28 cellular contexts compared by ENCODE assay signal in the genomic region with DNA sequence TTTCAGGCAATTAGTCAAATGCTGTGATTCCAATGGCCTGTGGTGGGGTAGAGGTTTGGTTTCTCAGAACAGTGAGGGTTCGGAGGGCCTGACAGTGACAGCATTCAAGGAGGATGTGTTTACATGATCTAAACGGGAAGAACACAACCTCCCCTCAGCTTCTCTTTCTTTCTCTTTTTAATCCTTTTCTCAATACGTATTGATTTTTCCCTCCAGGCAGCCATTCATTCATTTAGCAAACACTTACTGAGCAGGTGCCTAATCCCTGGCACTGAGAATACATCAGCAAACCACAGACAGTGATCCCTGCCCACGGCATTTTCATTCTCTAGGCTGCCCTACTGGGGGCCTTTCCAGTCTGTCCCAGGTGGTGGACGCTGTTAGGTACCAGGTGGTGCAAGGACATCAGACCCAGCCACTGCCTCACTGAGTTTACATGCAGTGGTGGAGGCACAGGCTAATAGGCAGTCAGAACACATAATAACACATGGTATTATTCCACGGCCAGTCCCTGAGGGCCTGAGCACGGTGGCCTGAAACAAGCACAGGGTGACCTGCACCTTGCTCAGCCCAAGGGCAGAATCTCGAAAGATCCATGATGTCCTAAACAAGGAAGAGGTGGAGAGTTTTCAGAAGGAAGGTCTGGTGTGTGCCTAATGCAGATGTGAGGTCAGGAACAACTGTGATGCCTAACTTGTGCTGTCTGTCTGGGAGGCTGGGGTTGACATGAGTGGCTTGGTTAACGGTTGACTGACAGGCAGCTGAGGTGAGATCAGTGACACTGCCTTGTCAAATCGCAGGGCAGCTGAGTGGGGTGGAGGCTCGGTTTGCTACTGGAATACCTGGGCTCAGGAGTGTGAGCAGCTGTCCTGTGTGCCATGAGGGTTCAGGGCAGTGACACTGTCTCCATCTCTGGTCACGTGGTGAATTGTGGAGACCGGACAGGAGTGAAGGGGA.
DNase-seq lines count a peak whose midpoint lies in the region; ATAC-seq, FAIRE-seq and TF ChIP-seq lines count a peak whose summit lies in the region.
"Had no signal": no experiment of that assay in that cellular context is flagged by ENCODE, and none has a peak within 500 bp of the region (broad histone marks: within the 10 kb centered on the region; RNA-seq: fewer than 3 reads in every experiment).

No MANE protein-coding gene starts in this region.

- no peaks in the 10 kb centered on the region for H3K27me3 Mint-ChIP-seq in glutamatergic neuron (ENCODE audit: unreplicated experiment)
- peaks cover 0 to 2% of the 10 kb centered on the region in 2 donors for H3K27me3 Mint-ChIP-seq in CD8-positive, alpha-beta memory T cell
- H3K27me3 Mint-ChIP-seq: activated CD4-positive, alpha-beta T cell treated with anti-CD3 and anti-CD28 coated beads, Interleukin-2, amount 10 ng/mL, durations not matched to agents 24 days and 14 days; effector memory CD8-positive, alpha-beta T cell had no signal

- H3K27ac ChIP-seq in CD8-positive, alpha-beta memory T cell (ENCODE audit: low read depth, low read length): no peak overlapping the region
- H3K27ac ChIP-seq: BLaER1, breast epithelium, colonic mucosa, foreskin keratinocyte, KMS-11, vagina had no signal

- H3K4me1 ChIP-seq in CD8-positive, alpha-beta memory T cell (ENCODE audit: insufficient read depth, low read length): no peaks in the 10 kb centered on the region
- H3K4me1 ChIP-seq: breast epithelium, Caco-2, colonic mucosa, foreskin keratinocyte, vagina had no signal

- no peaks in the 10 kb centered on the region for H3K9me3 ChIP-seq in CD8-positive, alpha-beta memory T cell (ENCODE audit: low read length)
- H3K9me3 ChIP-seq: BLaER1, breast epithelium, Caco-2, colonic mucosa, vagina had no signal

- TF ChIP-seq CTCF in D721Med (IDR thresholded peaks at IDR 0.05; ENCODE audit: insufficient read depth, missing control alignments) (no peak), glutamatergic neuron (IDR thresholded peaks at IDR 0.05; ENCODE audit: partially characterized antibody, unreplicated experiment) (no peak)

- peaks cover 3% of the 10 kb centered on the region for H3K9me3 Mint-ChIP-seq in glutamatergic neuron (ENCODE audit: unreplicated experiment)
- H3K9me3 Mint-ChIP-seq in CD8-positive, alpha-beta memory T cell: peaks cover 0 to 4% (median 0%) of the 10 kb centered on the region in 5 donors
- H3K9me3 Mint-ChIP-seq: activated CD4-positive, alpha-beta T cell treated with anti-CD3 and anti-CD28 coated beads, Interleukin-2, amount 10 ng/mL, durations not matched to agents 24 days and 14 days had no signal

- H3K36me3 Mint-ChIP-seq in glutamatergic neuron (ENCODE audit: unreplicated experiment): no peaks in the 10 kb centered on the region
- H3K36me3 Mint-ChIP-seq in CD8-positive, alpha-beta memory T cell: no peaks in the 10 kb centered on the region

- H3K27me3 ChIP-seq in CD8-positive, alpha-beta memory T cell (ENCODE audit: insufficient read depth, low read length, poor library complexity, severe bottlenecking): no peaks in the 10 kb centered on the region
- H3K27me3 ChIP-seq: BLaER1, breast epithelium, colonic mucosa, foreskin keratinocyte, vagina had no signal

- peak; percentile 16 for FAIRE-seq in D721Med (lab: Jason Lieb, UNC)
- FAIRE-seq: small intestine had no signal

- DNase-seq in D721Med (ENCODE audit: insufficient read length, low spot score) (peak; percentile 23), NCI-H1092 (lab: John Stamatoyannopoulos, UW) (peak; percentile 33), NCI-H510A (lab: John Stamatoyannopoulos, UW) (peak; percentile 19), glutamatergic neuron (peak; percentile 16), cortex of kidney (lab: John Stamatoyannopoulos, UW) (no peak)
- DNase-seq in CD8-positive, alpha-beta memory T cell: no peak
- DNase-seq: activated CD4-positive, alpha-beta T cell treated with anti-CD3 and anti-CD28 coated beads, Interleukin-2, amount 10 ng/mL, durations not matched to agents 24 days and 14 days; activated naive CD4-positive, alpha-beta T cell; activated T-cell treated with anti-CD3 and anti-CD28 coated beads, Interleukin-2, amount 50 U/mL, for 48 hours; amygdala; Caco-2; colonic mucosa; effector memory CD8-positive, alpha-beta T cell; EL; foreskin keratinocyte; GOT3; left colon; NCI-H1930; NCI-H524; small intestine; stimulated activated CD4-positive, alpha-beta T cell treated with anti-CD3 and anti-CD28 coated beads, Interleukin-1b, Interleukin-23, amount 100 ng/mL, for 48 hours; T-helper 17 cell had no signal

- CTCF ChIA-PET in CD8-positive, alpha-beta memory T cell (lab: Charles Lee): no interaction called here

- H3K4me3 Mint-ChIP-seq in glutamatergic neuron (ENCODE audit: unreplicated experiment): no peak overlapping the region
- H3K4me3 Mint-ChIP-seq in CD8-positive, alpha-beta memory T cell: no peak overlapping the region
- H3K4me3 Mint-ChIP-seq: activated CD4-positive, alpha-beta T cell treated with anti-CD3 and anti-CD28 coated beads, Interleukin-2, amount 10 ng/mL, durations not matched to agents 24 days and 14 days; effector memory CD8-positive, alpha-beta T cell; T-helper 17 cell had no signal

- H3K27ac Mint-ChIP-seq in glutamatergic neuron (ENCODE audit: unreplicated experiment): no peak overlapping the region
- no peak overlapping the region for H3K27ac Mint-ChIP-seq in CD8-positive, alpha-beta memory T cell
- H3K27ac Mint-ChIP-seq: activated CD4-positive, alpha-beta T cell treated with anti-CD3 and anti-CD28 coated beads, Interleukin-2, amount 10 ng/mL, durations not matched to agents 24 days and 14 days; effector memory CD8-positive, alpha-beta T cell; T-helper 17 cell had no signal

- H3K36me3 ChIP-seq in CD8-positive, alpha-beta memory T cell (ENCODE audit: insufficient read depth, low read length): no peaks in the 10 kb centered on the region
- H3K36me3 ChIP-seq: BLaER1, breast epithelium, colonic mucosa, vagina had no signal

- no peak overlapping the region for H3K4me3 ChIP-seq in CD8-positive, alpha-beta memory T cell (ENCODE audit: low read length)
- H3K4me3 ChIP-seq: BLaER1, breast epithelium, colonic mucosa, vagina had no signal

- peaks cover 16% of the 10 kb centered on the region for H3K4me1 Mint-ChIP-seq in glutamatergic neuron (ENCODE audit: low read depth, unreplicated experiment)
- no peaks in the 10 kb centered on the region for H3K4me1 Mint-ChIP-seq in CD8-positive, alpha-beta memory T cell
- H3K4me1 Mint-ChIP-seq: activated CD4-positive, alpha-beta T cell treated with anti-CD3 and anti-CD28 coated beads, Interleukin-2, amount 10 ng/mL, durations not matched to agents 24 days and 14 days; T-helper 17 cell had no signal

- POLR2A ChIA-PET in CD8-positive, alpha-beta memory T cell (lab: Charles Lee): no interaction called here

- no peak for ATAC-seq in HG03139 (IDR thresholded peaks at IDR 0.05; ENCODE audit: unreplicated experiment)
- ATAC-seq in GM21717 (IDR thresholded peaks at IDR 0.05; ENCODE audit: unreplicated experiment): no peak
- ATAC-seq: effector memory CD8-positive, alpha-beta T cell; foreskin keratinocyte; left colon; T-helper 17 cell had no signal

Comparison
In these comparisons a context has a peak if more than half of its experiments do, and no peak if none do; other contexts are left out.
1. DNase-seq: peak in D721Med (single experiment), NCI-H1092 (single experiment), NCI-H510A (single experiment) and glutamatergic neuron (single experiment); none in CD8-positive, alpha-beta memory T cell (0 of 5) and cortex of kidney (single experiment).